Comparison of ENCODE assay signal across 8 cellular contexts in genomic region chr1:205325334-205325884, GRCh38. TPM values are rescaled to one million over a fixed set of nuclear protein-coding genes. Genes with fewer than 3 reads are reported as not detected.
DNase-seq lines count a peak whose midpoint lies in the region; ATAC-seq and TF ChIP-seq lines count a peak whose summit lies in the region.

No MANE protein-coding gene starts in this region.

- peaks cover 25% of the 10 kb centered on the region for H3K4me1 Mint-ChIP-seq in activated T-cell treated with anti-CD3 and anti-CD28 coated beads, Interleukin-2, amount 50 U/mL, for 72 hours (ENCODE audit: low read depth)
- peaks cover 27% of the 10 kb centered on the region for H3K4me1 Mint-ChIP-seq in neural crest cell

- H3K4me2 ChIP-seq in OCI-LY3 (ENCODE audit: low read length) = peak overlapping the region; percentile 62

- TF ChIP-seq CTCF in OCI-LY3 (IDR thresholded peaks at IDR 0.05; ENCODE audit: low read depth, low read length) (peak; percentile 84), fibroblast of the aortic adventitia (IDR thresholded peaks at IDR 0.05; ENCODE audit: insufficient read depth, low read length) (peak; percentile 91), neural crest cell (conservative IDR thresholded peaks at IDR 0.05) (peak; percentile 84)

- peak overlapping the region; percentile 27 for H3K4me3 ChIP-seq in OCI-LY3 (ENCODE audit: low read length)
- H3K4me3 ChIP-seq in fibroblast of the aortic adventitia (ENCODE audit: low read depth, low read length) = no peak overlapping the region

- H4K20me1 ChIP-seq in OCI-LY3 (ENCODE audit: insufficient read depth, low read length) = peaks cover 2% of the 10 kb centered on the region; the same call in 1 of the 2 replicates

- H3K79me2 ChIP-seq in OCI-LY3 (ENCODE audit: low read length) = peaks cover 12% of the 10 kb centered on the region

- H3K36me3 Mint-ChIP-seq in activated T-cell treated with anti-CD3 and anti-CD28 coated beads, Interleukin-2, amount 50 U/mL, for 72 hours (ENCODE audit: insufficient read depth in 2 of 2) = peaks cover 4 to 8% of the 10 kb centered on the region in 2 donors
- no peaks in the 10 kb centered on the region for H3K36me3 Mint-ChIP-seq in neural crest cell (ENCODE audit: low read depth)

- no peak overlapping the region for H3K27ac Mint-ChIP-seq in activated T-cell treated with anti-CD3 and anti-CD28 coated beads, Interleukin-2, amount 50 U/mL, for 72 hours
- H3K27ac Mint-ChIP-seq in neural crest cell (ENCODE audit: unreplicated experiment) = no peak overlapping the region

- peak; percentile 86 for DNase-seq in DMS53 (lab: John Stamatoyannopoulos, UW)
- peak; percentile 72 for DNase-seq in HuH-7 (ENCODE audit: low spot score)
- DNase-seq in activated T-cell treated with anti-CD3 and anti-CD28 coated beads, Interleukin-2, amount 50 U/mL, for 72 hours = peak; percentile 49 to 62
- DNase-seq in fibroblast of the aortic adventitia (ENCODE audit: low read depth) = peak; percentile 88
- DNase-seq in neural crest cell (ENCODE audit: low read depth, low spot score) = peak; percentile 81

- no peak overlapping the region for H3K27ac ChIP-seq in OCI-LY3 (ENCODE audit: low read length)

- H3K9ac ChIP-seq in OCI-LY3 (ENCODE audit: low read length) = peak overlapping the region; percentile 27; the same call in 1 of the 2 replicates

- peaks cover 3% of the 10 kb centered on the region for H3K36me3 ChIP-seq in OCI-LY3 (replicated peaks; ENCODE audit: low read depth, low read length)

- H3K27me3 ChIP-seq in OCI-LY3 (ENCODE audit: low read depth, low read length) = peaks cover 42% of the 10 kb centered on the region

- H3K9me3 ChIP-seq in OCI-LY3 (ENCODE audit: insufficient read depth, low read length) = no peaks in the 10 kb centered on the region

- H3K9me3 Mint-ChIP-seq in activated T-cell treated with anti-CD3 and anti-CD28 coated beads, Interleukin-2, amount 50 U/mL, for 72 hours = no peaks in the 10 kb centered on the region
- no peaks in the 10 kb centered on the region for H3K9me3 Mint-ChIP-seq in neural crest cell

- no peak overlapping the region for H2AFZ ChIP-seq in OCI-LY3 (ENCODE audit: low read depth, low read length)

- peaks cover 19% of the 10 kb centered on the region for H3K4me1 ChIP-seq in OCI-LY3 (ENCODE audit: low read length)

- no peak overlapping the region for H3K4me3 Mint-ChIP-seq in activated T-cell treated with anti-CD3 and anti-CD28 coated beads, Interleukin-2, amount 50 U/mL, for 72 hours
- peak overlapping the region; percentile 80 for H3K4me3 Mint-ChIP-seq in neural crest cell

- no peak for ATAC-seq in activated T-cell treated with anti-CD3 and anti-CD28 coated beads, Interleukin-2, amount 50 U/mL, for 72 hours (replicated peaks in 1 of 2)
- ATAC-seq in HG03095 (IDR thresholded peaks at IDR 0.05; ENCODE audit: unreplicated experiment) = no peak
- ATAC-seq in HG02678 (IDR thresholded peaks at IDR 0.05; ENCODE audit: unreplicated experiment) = no peak

- H3K27me3 Mint-ChIP-seq in activated T-cell treated with anti-CD3 and anti-CD28 coated beads, Interleukin-2, amount 50 U/mL, for 72 hours (ENCODE audit: low read depth) = no peaks in the 10 kb centered on the region
- H3K27me3 Mint-ChIP-seq in neural crest cell (ENCODE audit: low read depth) = no peaks in the 10 kb centered on the region

RNA-seq across cellular contexts. Expression of gene NUAK2, which starts 3.9 kb away (rescaled TPM):
- total RNA-seq in activated T-cell treated with anti-CD3 and anti-CD28 coated beads, Interleukin-2, amount 50 U/mL, for 72 hours = 1 to 10 TPM; 5.4 to 5.7 TPM
- total RNA-seq in fibroblast of the aortic adventitia (ENCODE audit: low replicate concordance) (0.74 and 2.9 TPM in 2 replicates), neural crest cell (14.7 and 15.4 TPM in 2 replicates)

RNA-seq across cellular contexts. Expression of gene KLHDC8A, which starts 31.3 kb away (rescaled TPM):
- not detected for total RNA-seq in activated T-cell treated with anti-CD3 and anti-CD28 coated beads, Interleukin-2, amount 50 U/mL, for 72 hours
- total RNA-seq in fibroblast of the aortic adventitia (ENCODE audit: low replicate concordance) (not detected in 2 replicates), neural crest cell (46.6 and 46.7 TPM in 2 replicates)

Comparison
In these comparisons a context has a peak if more than half of its experiments do, and no peak if none do; other contexts are left out.
1. RNA of gene KLHDC8A, which starts 31.3 kb away (total RNA-seq): 46.6 to 46.7 TPM in neural crest cell; not detected in fibroblast of the aortic adventitia and not detected in activated T-cell treated with anti-CD3 and anti-CD28 coated beads, Interleukin-2, amount 50 U/mL, for 72 hours; every median in the first group is over 10 times any median in the second.
2. Peak in every context shown above with its lines, with median percentiles within 50 percentile points of each other: DNase-seq and CTCF ChIP-seq.